ENCODE assay signal across 33 cellular contexts in genomic region chr1:191065771-191066170, GRCh38.
"Had no signal": no experiment of that assay in that cellular context is flagged by ENCODE, and none has a peak within 500 bp of the region (broad histone marks: within the 10 kb centered on the region; RNA-seq: fewer than 3 reads in every experiment).

No MANE protein-coding gene starts in this region.

- H3K9me3 ChIP-seq: ascending aorta, breast epithelium, esophagus squamous epithelium, gastroesophageal sphincter had no signal

- H3K27ac ChIP-seq: ascending aorta, breast epithelium, cardiac muscle cell, coronary artery, dorsolateral prefrontal cortex, esophagus squamous epithelium, gastroesophageal sphincter, heart right ventricle had no signal

- H3K4me3 Mint-ChIP-seq: activated CD4-positive, alpha-beta memory T cell treated with anti-CD3 and anti-CD28 coated beads for 36 hours; activated CD4-positive, alpha-beta T cell treated with anti-CD3 and anti-CD28 coated beads for 36 hours; activated CD4-positive, alpha-beta T cell treated with anti-CD3 and anti-CD28 coated beads, Interleukin-2, amount 10 ng/mL, durations not matched to agents 24 days and 14 days; activated CD8-positive, alpha-beta memory T cell treated with anti-CD3 and anti-CD28 coated beads, Interleukin-2, amount 10 ng/mL, durations not matched to agents 7 days and 5 days; activated CD8-positive, alpha-beta T cell treated with anti-CD3 and anti-CD28 coated beads, Interleukin-2, amount 10 ng/mL, durations not matched to agents 7 days and 5 days; activated naive CD4-positive, alpha-beta T cell treated with anti-CD3 and anti-CD28 coated beads, Interleukin-2, amount 10 ng/mL, durations not matched to agents 7 days and 5 days; activated naive CD8-positive, alpha-beta T cell treated with anti-CD3 and anti-CD28 coated beads, Interleukin-2, amount 10 ng/mL, durations not matched to agents 7 days and 5 days; activated T-cell treated with anti-CD3 and anti-CD28 coated beads, Interleukin-2, amount 50 U/mL, for 72 hours; brain; dendritic cell treated with granulocyte-macrophage colony-stimulating factor and Interleukin-4, amounts not matched to agents 40 ng/mL and 50 ng/mL, for 4 days; T-helper 17 cell; T-helper 2 cell treated with Interferon-gamma antibody and Interleukin-4, amounts not matched to agents 5 μg/mL and 100 μg/mL, for 36 hours had no signal

- ATAC-seq: activated CD4-positive, alpha-beta T cell treated with anti-CD3 and anti-CD28 coated beads for 36 hours; activated CD8-positive, alpha-beta memory T cell treated with anti-CD3 and anti-CD28 coated beads, Interleukin-2, amount 10 ng/mL, durations not matched to agents 7 days and 5 days; activated CD8-positive, alpha-beta T cell treated with anti-CD3 and anti-CD28 coated beads, Interleukin-2, amount 10 ng/mL, durations not matched to agents 7 days and 5 days; activated naive CD4-positive, alpha-beta T cell treated with anti-CD3 and anti-CD28 coated beads, Interleukin-2, amount 50 U/mL, for 72 hours; activated T-cell treated with anti-CD3 and anti-CD28 coated beads, Interleukin-2, amount 50 U/mL, for 72 hours; gastroesophageal sphincter; heart right ventricle; T-helper 17 cell had no signal

- H3K4me1 ChIP-seq: ascending aorta, breast epithelium, esophagus squamous epithelium, gastroesophageal sphincter, heart right ventricle had no signal

- H3K36me3 Mint-ChIP-seq: activated CD4-positive, alpha-beta memory T cell treated with anti-CD3 and anti-CD28 coated beads for 36 hours; activated CD8-positive, alpha-beta memory T cell treated with anti-CD3 and anti-CD28 coated beads, Interleukin-2, amount 10 ng/mL, durations not matched to agents 7 days and 5 days; activated naive CD4-positive, alpha-beta T cell treated with anti-CD3 and anti-CD28 coated beads, Interleukin-2, amount 10 ng/mL, durations not matched to agents 7 days and 5 days; activated naive CD8-positive, alpha-beta T cell treated with anti-CD3 and anti-CD28 coated beads, Interleukin-2, amount 10 ng/mL, durations not matched to agents 7 days and 5 days; brain had no signal

- H3K27ac Mint-ChIP-seq: activated CD4-positive, alpha-beta memory T cell treated with anti-CD3 and anti-CD28 coated beads for 36 hours; activated CD4-positive, alpha-beta T cell treated with anti-CD3 and anti-CD28 coated beads for 36 hours; activated CD4-positive, alpha-beta T cell treated with anti-CD3 and anti-CD28 coated beads, Interleukin-2, amount 10 ng/mL, durations not matched to agents 24 days and 14 days; activated CD8-positive, alpha-beta memory T cell treated with anti-CD3 and anti-CD28 coated beads, Interleukin-2, amount 10 ng/mL, durations not matched to agents 7 days and 5 days; activated CD8-positive, alpha-beta T cell treated with anti-CD3 and anti-CD28 coated beads, Interleukin-2, amount 10 ng/mL, durations not matched to agents 7 days and 5 days; activated naive CD4-positive, alpha-beta T cell treated with anti-CD3 and anti-CD28 coated beads, Interleukin-2, amount 10 ng/mL, durations not matched to agents 7 days and 5 days; activated naive CD4-positive, alpha-beta T cell treated with anti-CD3 and anti-CD28 coated beads, Interleukin-2, amount 50 U/mL, for 72 hours; activated naive CD8-positive, alpha-beta T cell treated with anti-CD3 and anti-CD28 coated beads, Interleukin-2, amount 10 ng/mL, durations not matched to agents 7 days and 5 days; activated T-cell treated with anti-CD3 and anti-CD28 coated beads, Interleukin-2, amount 50 U/mL, for 72 hours; brain; dendritic cell treated with granulocyte-macrophage colony-stimulating factor and Interleukin-4, amounts not matched to agents 40 ng/mL and 50 ng/mL, for 4 days; T-helper 17 cell; T-helper 2 cell treated with Interferon-gamma antibody and Interleukin-4, amounts not matched to agents 5 μg/mL and 100 μg/mL, for 36 hours had no signal

- DNase-seq: activated CD4-positive, alpha-beta memory T cell treated with anti-CD3 and anti-CD28 coated beads for 36 hours; activated CD4-positive, alpha-beta T cell treated with anti-CD3 and anti-CD28 coated beads for 36 hours; activated CD4-positive, alpha-beta T cell treated with anti-CD3 and anti-CD28 coated beads, Interleukin-2, amount 10 ng/mL, durations not matched to agents 24 days and 14 days; activated CD4-positive, CD25-positive, alpha-beta regulatory T cell; activated CD4-positive, CD25-positive, alpha-beta regulatory T cell treated with anti-CD3 and anti-CD28 coated beads, Interleukin-2, amount 50 U/mL, for 72 hours; activated CD8-positive, alpha-beta memory T cell treated with anti-CD3 and anti-CD28 coated beads, Interleukin-2, amount 10 ng/mL, durations not matched to agents 7 days and 5 days; activated CD8-positive, alpha-beta memory T cell treated with anti-CD3 and anti-CD28 coated beads, Interleukin-2, amount 50 U/mL, for 4 hours; activated CD8-positive, alpha-beta T cell treated with anti-CD3 and anti-CD28 coated beads, Interleukin-2, amount 10 ng/mL, durations not matched to agents 7 days and 5 days; activated gamma-delta T cell; activated naive CD4-positive, alpha-beta T cell; activated naive CD4-positive, alpha-beta T cell treated with anti-CD3 and anti-CD28 coated beads, Interleukin-2, amount 10 ng/mL, durations not matched to agents 7 days and 5 days; activated naive CD8-positive, alpha-beta T cell treated with anti-CD3 and anti-CD28 coated beads, Interleukin-2, amount 10 ng/mL, durations not matched to agents 7 days and 5 days; activated T-cell treated with anti-CD3 and anti-CD28 coated beads, Interleukin-2, amount 50 U/mL, for 1 hour; activated T-cell treated with anti-CD3 and anti-CD28 coated beads, Interleukin-2, amount 50 U/mL, for 72 hours; central memory CD4-positive, alpha-beta T cell; cerebellar nuclear complex; dorsolateral prefrontal cortex; effector memory CD4-positive, alpha-beta T cell; esophagus squamous epithelium; foreskin melanocyte; heart right ventricle; T-helper 1 cell; T-helper 17 cell; T1000 had no signal

- H3K4me3 ChIP-seq: ascending aorta, breast epithelium, cardiac muscle cell, coronary artery, dorsolateral prefrontal cortex, esophagus squamous epithelium, gastroesophageal sphincter, heart right ventricle had no signal

- H3K27me3 Mint-ChIP-seq: activated CD4-positive, alpha-beta memory T cell treated with anti-CD3 and anti-CD28 coated beads for 36 hours; activated CD4-positive, alpha-beta T cell treated with anti-CD3 and anti-CD28 coated beads for 36 hours; activated CD4-positive, alpha-beta T cell treated with anti-CD3 and anti-CD28 coated beads, Interleukin-2, amount 10 ng/mL, durations not matched to agents 24 days and 14 days; activated CD8-positive, alpha-beta memory T cell treated with anti-CD3 and anti-CD28 coated beads, Interleukin-2, amount 10 ng/mL, durations not matched to agents 7 days and 5 days; activated naive CD4-positive, alpha-beta T cell treated with anti-CD3 and anti-CD28 coated beads, Interleukin-2, amount 10 ng/mL, durations not matched to agents 7 days and 5 days; activated naive CD8-positive, alpha-beta T cell treated with anti-CD3 and anti-CD28 coated beads, Interleukin-2, amount 10 ng/mL, durations not matched to agents 7 days and 5 days; brain; dendritic cell treated with granulocyte-macrophage colony-stimulating factor and Interleukin-4, amounts not matched to agents 40 ng/mL and 50 ng/mL, for 4 days; T-helper 17 cell had no signal

- H3K36me3 ChIP-seq: ascending aorta, breast epithelium, cardiac muscle cell, esophagus squamous epithelium, gastroesophageal sphincter, heart right ventricle had no signal

- H3K4me1 Mint-ChIP-seq: activated CD4-positive, alpha-beta T cell treated with anti-CD3 and anti-CD28 coated beads for 36 hours; activated CD4-positive, alpha-beta T cell treated with anti-CD3 and anti-CD28 coated beads, Interleukin-2, amount 10 ng/mL, durations not matched to agents 24 days and 14 days; activated CD8-positive, alpha-beta memory T cell treated with anti-CD3 and anti-CD28 coated beads, Interleukin-2, amount 10 ng/mL, durations not matched to agents 7 days and 5 days; activated naive CD4-positive, alpha-beta T cell treated with anti-CD3 and anti-CD28 coated beads, Interleukin-2, amount 10 ng/mL, durations not matched to agents 7 days and 5 days; activated naive CD8-positive, alpha-beta T cell treated with anti-CD3 and anti-CD28 coated beads, Interleukin-2, amount 10 ng/mL, durations not matched to agents 7 days and 5 days; brain; T-helper 17 cell had no signal

- H3K27me3 ChIP-seq: ascending aorta, breast epithelium, cardiac muscle cell, dorsolateral prefrontal cortex, esophagus squamous epithelium, gastroesophageal sphincter, heart right ventricle had no signal
